ENCODE assay signal across 7 cellular contexts in genomic region chr2:143034292-143035074, GRCh38.
DNase-seq lines count a peak whose midpoint lies in the region; ATAC-seq, FAIRE-seq and TF ChIP-seq lines count a peak whose summit lies in the region.

No MANE protein-coding gene starts in this region.

- peak; percentile 95 for FAIRE-seq in GM12891 (lab: Jason Lieb, UNC)

- H3K9me3 Mint-ChIP-seq in activated naive CD4-positive, alpha-beta T cell treated with anti-CD3 and anti-CD28 coated beads for 36 hours = no peaks in the 10 kb centered on the region

- DNase-seq in GM12891 (ENCODE audit: insufficient read length, low spot score) (no peak), NAMALWA (ENCODE audit: low spot score) (peak; percentile 91), SIG-M5 (lab: John Stamatoyannopoulos, UW) (peak; percentile 88), head of caudate nucleus (peak in 36 of 42 donors; percentile 6 to 84 (median 54)), retina (peak; percentile 50)
- peak; percentile 78 for DNase-seq in activated naive CD4-positive, alpha-beta T cell treated with anti-CD3 and anti-CD28 coated beads for 36 hours

- peaks cover 14% of the 10 kb centered on the region for H3K4me1 Mint-ChIP-seq in activated naive CD4-positive, alpha-beta T cell treated with anti-CD3 and anti-CD28 coated beads for 36 hours (ENCODE audit: low read depth)

- peaks cover 7% of the 10 kb centered on the region for H3K27me3 Mint-ChIP-seq in activated naive CD4-positive, alpha-beta T cell treated with anti-CD3 and anti-CD28 coated beads for 36 hours (ENCODE audit: low read depth)

- H3K27ac Mint-ChIP-seq in activated naive CD4-positive, alpha-beta T cell treated with anti-CD3 and anti-CD28 coated beads for 36 hours = no peak overlapping the region

- CTCF ChIA-PET in activated naive CD4-positive, alpha-beta T cell treated with anti-CD3 and anti-CD28 coated beads for 36 hours (lab: Charles Lee) = interaction anchor here (0.6 to 5.4 kb wide), 22 partner anchors 12 to 671 kb away, joined by 3 to 44 read pairs (median 3); no protein-coding TSS in a partner anchor

- TF ChIP-seq POLR2A in GM12891 (IDR thresholded peaks at IDR 0.05; ENCODE audit: low read depth, low read length) = no peak

- intact Hi-C loops in activated naive CD4-positive, alpha-beta T cell treated with anti-CD3 and anti-CD28 coated beads for 36 hours (cut with micrococcal nuclease) = loop anchor here (1.0 to 10.0 kb wide), 10 partner anchors 49 to 1483 kb away; no protein-coding TSS in a partner anchor
- intact Hi-C loops in head of caudate nucleus (cut with DNase I) = no loop called here

- peak; percentile 83 for ATAC-seq in HG02610 (IDR thresholded peaks at IDR 0.05; ENCODE audit: unreplicated experiment)

- no peak overlapping the region for H3K4me3 Mint-ChIP-seq in activated naive CD4-positive, alpha-beta T cell treated with anti-CD3 and anti-CD28 coated beads for 36 hours

- no peaks in the 10 kb centered on the region for H3K36me3 Mint-ChIP-seq in activated naive CD4-positive, alpha-beta T cell treated with anti-CD3 and anti-CD28 coated beads for 36 hours (ENCODE audit: low read depth)

TF ChIP-seq in GM12891, 5 proteins besides CTCF, POLR2A, EP300 and RAD21:
- TF ChIP-seq POU2F2 (IDR thresholded peaks at IDR 0.05; ENCODE audit: low read depth, low read length) (no peak), TAF1 (IDR thresholded peaks at IDR 0.05; ENCODE audit: low read depth, low read length) (no peak), PAX5 (IDR thresholded peaks at IDR 0.05; ENCODE audit: insufficient read depth, low read length, severe bottlenecking) (no peak), POLR2AphosphoS5 (IDR thresholded peaks at IDR 0.05; ENCODE audit: low read depth, low read length) (no peak), SPI1 (IDR thresholded peaks at IDR 0.05; ENCODE audit: low read depth, low read length) (no peak)
TF ChIP-seq in GM12891: peak in this region for 0.
